In genomic region chr5:171633776-171634470, GRCh38 we compare ENCODE assay signal across 11 cellular contexts.
DNase-seq lines count a peak whose midpoint lies in the region; ATAC-seq, FAIRE-seq and TF ChIP-seq lines count a peak whose summit lies in the region.
"Had no signal": no experiment of that assay in that cellular context is flagged by ENCODE, and none has a peak within 500 bp of the region (broad histone marks: within the 10 kb centered on the region; RNA-seq: fewer than 3 reads in every experiment).

No MANE protein-coding gene starts in this region.

- peak; percentile 55 for FAIRE-seq in GM19239 (lab: Jason Lieb, UNC)

- peak; percentile 64 for ATAC-seq in HG03108 (IDR thresholded peaks at IDR 0.05; ENCODE audit: unreplicated experiment)
- peak; percentile 88 to 93 for ATAC-seq in stimulated activated naive B cell treated with anti-CD40 and anti-IgM and Interleukin-4, amounts not matched to agents 10 μg/mL and 1 μg/mL and 100 μg/mL, for 72 hours (replicated peaks)
- no peak for ATAC-seq in HG02852 (IDR thresholded peaks at IDR 0.05; ENCODE audit: unreplicated experiment)
- ATAC-seq in activated T-cell treated with anti-CD3 and anti-CD28 coated beads, Interleukin-2, amount 50 U/mL, for 4 hours: no peak
- ATAC-seq: left ventricle myocardium superior, right cardiac atrium had no signal

- TF ChIP-seq CTCF in foreskin fibroblast (IDR thresholded peaks at IDR 0.05; ENCODE audit: low read depth, low read length): no peak

- no peak overlapping the region for H3K4me3 ChIP-seq in foreskin fibroblast (ENCODE audit: low read depth in 1 of 2, low read length in 2 of 2)

- no peaks in the 10 kb centered on the region for H3K9me3 Mint-ChIP-seq in stimulated activated naive B cell treated with anti-CD40 and anti-IgM and Interleukin-4, amounts not matched to agents 10 μg/mL and 1 μg/mL and 100 μg/mL, for 72 hours
- no peaks in the 10 kb centered on the region for H3K9me3 Mint-ChIP-seq in activated T-cell treated with anti-CD3 and anti-CD28 coated beads, Interleukin-2, amount 50 U/mL, for 4 hours

- H3K4me3 Mint-ChIP-seq in stimulated activated naive B cell treated with anti-CD40 and anti-IgM and Interleukin-4, amounts not matched to agents 10 μg/mL and 1 μg/mL and 100 μg/mL, for 72 hours: no peak overlapping the region
- H3K4me3 Mint-ChIP-seq in activated T-cell treated with anti-CD3 and anti-CD28 coated beads, Interleukin-2, amount 50 U/mL, for 4 hours: no peak overlapping the region

- DNase-seq in GM19239 (ENCODE audit: insufficient read length, low spot score) (peak; percentile 18), SIG-M5 (lab: John Stamatoyannopoulos, UW) (peak; percentile 74), foreskin fibroblast (no peak), inferior parietal cortex (ENCODE audit: extremely low spot score) (no peak)
- DNase-seq in stimulated activated naive B cell treated with anti-CD40 and anti-IgM and Interleukin-4, amounts not matched to agents 10 μg/mL and 1 μg/mL and 100 μg/mL, for 72 hours: no peak
- DNase-seq in activated T-cell treated with anti-CD3 and anti-CD28 coated beads, Interleukin-2, amount 50 U/mL, for 4 hours: no peak
- DNase-seq: brain microvascular endothelial cell, left ventricle myocardium superior, right cardiac atrium had no signal

- H3K27ac Mint-ChIP-seq in stimulated activated naive B cell treated with anti-CD40 and anti-IgM and Interleukin-4, amounts not matched to agents 10 μg/mL and 1 μg/mL and 100 μg/mL, for 72 hours: no peak overlapping the region

- H3K27me3 Mint-ChIP-seq in stimulated activated naive B cell treated with anti-CD40 and anti-IgM and Interleukin-4, amounts not matched to agents 10 μg/mL and 1 μg/mL and 100 μg/mL, for 72 hours: peaks cover 19 to 28% of the 10 kb centered on the region in 2 donors
- peaks cover 18% of the 10 kb centered on the region for H3K27me3 Mint-ChIP-seq in activated T-cell treated with anti-CD3 and anti-CD28 coated beads, Interleukin-2, amount 50 U/mL, for 4 hours (ENCODE audit: low read depth)

- H3K36me3 Mint-ChIP-seq in stimulated activated naive B cell treated with anti-CD40 and anti-IgM and Interleukin-4, amounts not matched to agents 10 μg/mL and 1 μg/mL and 100 μg/mL, for 72 hours: no peaks in the 10 kb centered on the region
- no peaks in the 10 kb centered on the region for H3K36me3 Mint-ChIP-seq in activated T-cell treated with anti-CD3 and anti-CD28 coated beads, Interleukin-2, amount 50 U/mL, for 4 hours (ENCODE audit: insufficient read depth)

- peaks cover 11 to 26% of the 10 kb centered on the region in 2 donors for H3K4me1 Mint-ChIP-seq in stimulated activated naive B cell treated with anti-CD40 and anti-IgM and Interleukin-4, amounts not matched to agents 10 μg/mL and 1 μg/mL and 100 μg/mL, for 72 hours
- H3K4me1 Mint-ChIP-seq in activated T-cell treated with anti-CD3 and anti-CD28 coated beads, Interleukin-2, amount 50 U/mL, for 4 hours (ENCODE audit: low read depth): no peaks in the 10 kb centered on the region

Comparison
In these comparisons a context has a peak if more than half of its experiments do, and no peak if none do; other contexts are left out.
1. DNase-seq: peak in GM19239 (single experiment) and SIG-M5 (single experiment); none in stimulated activated naive B cell treated with anti-CD40 and anti-IgM and Interleukin-4, amounts not matched to agents 10 μg/mL and 1 μg/mL and 100 μg/mL, for 72 hours (single experiment), foreskin fibroblast (0 of 2), inferior parietal cortex (single experiment) and activated T-cell treated with anti-CD3 and anti-CD28 coated beads, Interleukin-2, amount 50 U/mL, for 4 hours (single experiment).
2. ATAC-seq: peak in HG03108 (single experiment) and stimulated activated naive B cell treated with anti-CD40 and anti-IgM and Interleukin-4, amounts not matched to agents 10 μg/mL and 1 μg/mL and 100 μg/mL, for 72 hours (2 of 2); none in HG02852 (single experiment) and activated T-cell treated with anti-CD3 and anti-CD28 coated beads, Interleukin-2, amount 50 U/mL, for 4 hours (0 of 2).